22 cellular contexts compared by ENCODE assay signal in genomic region chr5:171317225-171317624, GRCh38. TPM values are rescaled to one million over a fixed set of nuclear protein-coding genes. Genes with fewer than 3 reads are reported as not detected.
"Had no signal": no experiment of that assay in that cellular context is flagged by ENCODE, and none has a peak within 500 bp of the region (broad histone marks: within the 10 kb centered on the region; RNA-seq: fewer than 3 reads in every experiment).

No MANE protein-coding gene starts in this region.

- H3K4me3 Mint-ChIP-seq: activated CD4-positive, alpha-beta T cell treated with anti-CD3 and anti-CD28 coated beads, Interleukin-2, amount 10 ng/mL, durations not matched to agents 7 days and 5 days; memory B cell; naive B cell; stimulated activated naive CD8-positive, alpha-beta T cell treated with anti-CD3 and anti-CD28 coated beads, Interleukin-15, Interleukin-2, amounts not matched to agents 100 ng/mL and 50 ng/mL, for 24 hours had no signal

- H3K27ac ChIP-seq: ascending aorta, foreskin keratinocyte, ovary, tibial nerve, uterus had no signal

- H3K36me3 Mint-ChIP-seq: memory B cell had no signal

- H3K27me3 ChIP-seq: ovary had no signal

- DNase-seq: activated CD4-positive, alpha-beta T cell treated with anti-CD3 and anti-CD28 coated beads, Interleukin-2, amount 10 ng/mL, durations not matched to agents 7 days and 5 days; activated CD8-positive, alpha-beta memory T cell treated with anti-CD3 and anti-CD28 coated beads, Interleukin-2, amount 50 U/mL, for 4 hours; activated effector memory CD4-positive, alpha-beta T cell treated with Interleukin-2 at 50 U/mL for 16 hours; activated naive CD4-positive, alpha-beta T cell treated with anti-CD3 and anti-CD28 coated beads, Interleukin-2, amount 50 U/mL, for 16 hours; activated T-cell treated with anti-CD3 and anti-CD28 coated beads, Interleukin-2, amount 50 U/mL, for 48 hours; foreskin keratinocyte; kidney; mucosa of descending colon; naive B cell; ovary; stimulated activated CD4-positive, alpha-beta T cell treated with anti-CD3 and anti-CD28 coated beads, Interleukin-2, amount 100 ng/mL, for 24 hours; T1000; uterus had no signal

- ATAC-seq: foreskin keratinocyte, mucosa of descending colon had no signal

- H3K4me1 ChIP-seq: foreskin keratinocyte had no signal

- H3K9me3 Mint-ChIP-seq: activated CD4-positive, alpha-beta T cell treated with anti-CD3 and anti-CD28 coated beads, Interleukin-2, amount 10 ng/mL, durations not matched to agents 7 days and 5 days; stimulated activated naive CD8-positive, alpha-beta T cell treated with anti-CD3 and anti-CD28 coated beads, Interleukin-15, Interleukin-2, amounts not matched to agents 100 ng/mL and 50 ng/mL, for 24 hours had no signal

- H3K4me3 ChIP-seq: mucosa of descending colon, ovary, uterus had no signal

- H3K27ac Mint-ChIP-seq: activated CD4-positive, alpha-beta T cell treated with anti-CD3 and anti-CD28 coated beads, Interleukin-2, amount 10 ng/mL, durations not matched to agents 7 days and 5 days; memory B cell; naive B cell; stimulated activated naive CD8-positive, alpha-beta T cell treated with anti-CD3 and anti-CD28 coated beads, Interleukin-15, Interleukin-2, amounts not matched to agents 100 ng/mL and 50 ng/mL, for 24 hours had no signal

- H3K36me3 ChIP-seq: ascending aorta, ovary, tibial nerve, uterus had no signal

- FAIRE-seq: colon, kidney had no signal

- H3K9me3 ChIP-seq: ascending aorta, mucosa of descending colon, tibial nerve, uterus had no signal

RNA-seq across cellular contexts. Expression of gene TLX3, which starts 8.2 kb away (rescaled TPM):
- total RNA-seq: activated CD4-positive, alpha-beta T cell treated with anti-CD3 and anti-CD28 coated beads, Interleukin-2, amount 10 ng/mL, durations not matched to agents 7 days and 5 days; ascending aorta; dorsolateral prefrontal cortex; fibroblast of lung; foreskin keratinocyte; kidney; liver; mucosa of descending colon; ovary; T-helper 1 cell treated with Interleukin-12 subunit alpha and Interleukin-12 subunit beta and Interleukin-4 antibody, amounts not matched to agents 30 ng/mL and 1 ng/mL, for 36 hours; tibial nerve; uterus had no signal
